ENCODE assay signal across 10 cellular contexts in the genomic region with DNA sequence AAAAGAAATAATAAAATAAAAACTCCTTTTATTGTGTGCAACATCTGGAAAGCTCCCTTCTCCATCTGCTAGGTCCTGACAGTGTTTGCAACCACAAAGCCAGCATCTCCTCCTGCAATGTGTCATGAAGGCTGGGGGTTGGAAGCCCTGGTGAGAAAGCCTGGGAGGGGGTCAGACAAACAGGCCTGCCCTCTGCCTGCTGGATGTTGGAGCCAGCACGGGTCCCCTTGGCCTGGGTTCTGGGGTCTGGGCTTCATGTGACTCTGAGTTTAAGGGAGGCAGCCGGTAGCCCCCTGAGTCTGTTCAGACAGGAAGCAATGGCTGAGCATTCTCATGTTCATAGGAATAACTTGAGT. TPM values are rescaled to one million over a fixed set of nuclear protein-coding genes. Genes with fewer than 3 reads are reported as not detected.
DNase-seq lines count a peak whose midpoint lies in the region; ATAC-seq and TF ChIP-seq lines count a peak whose summit lies in the region.
"Had no signal": no experiment of that assay in that cellular context is flagged by ENCODE, and none has a peak within 500 bp of the region (broad histone marks: within the 10 kb centered on the region; RNA-seq: fewer than 3 reads in every experiment).

No MANE protein-coding gene starts in this region.

- H3K9me3 ChIP-seq in mesenchymal stem cell (ENCODE audit: control insufficient read depth, low read length), result no peaks in the 10 kb centered on the region
- H3K9me3 ChIP-seq in Peyer's patch, result no peaks in the 10 kb centered on the region
- H3K9me3 ChIP-seq: testis had no signal

- H3K4me1 ChIP-seq in mesenchymal stem cell (ENCODE audit: control insufficient read depth, insufficient read depth, low read depth, low read length) (peaks cover 5% of the 10 kb centered on the region), Peyer's patch (peaks cover 0 to 6% (median 0%) of the 10 kb centered on the region in 4 donors)
- H3K4me1 ChIP-seq: testis had no signal

- TF ChIP-seq CTCF in GM12865 (IDR thresholded peaks at IDR 0.05; ENCODE audit: insufficient read depth, low read depth, low read length, missing control alignments) (no peak), astrocyte of the cerebellum (IDR thresholded peaks at IDR 0.05; ENCODE audit: low read depth, low read length, missing control alignments) (no peak), Peyer's patch (IDR thresholded peaks at IDR 0.05) (no peak)

- H2BK5ac ChIP-seq in mesenchymal stem cell (ENCODE audit: low read depth, low read length, poor library complexity, severe bottlenecking), result no peak overlapping the region

- no peak overlapping the region for H3K14ac ChIP-seq in mesenchymal stem cell (ENCODE audit: low read length in 2 of 2)

- no peak overlapping the region for H2BK15ac ChIP-seq in mesenchymal stem cell (ENCODE audit: low read depth, poor library complexity, severe bottlenecking)

- no peaks in the 10 kb centered on the region for H3K79me1 ChIP-seq in mesenchymal stem cell (replicated peaks; ENCODE audit: low read length, poor library complexity, severe bottlenecking)

- peak; percentile 68 for DNase-seq in AG08395 (ENCODE audit: low spot score)
- DNase-seq in GM12865 (ENCODE audit: low read depth), result peak; percentile 5
- no peak for DNase-seq in astrocyte of the cerebellum (ENCODE audit: low read depth)
- peak; percentile 32 for DNase-seq in mesenchymal stem cell
- no peak for DNase-seq in AG08396 (ENCODE audit: low spot score)
- DNase-seq in LoVo (ENCODE audit: low spot score), result no peak
- no peak for DNase-seq in Peyer's patch
- DNase-seq: effector memory CD8-positive, alpha-beta T cell; testis had no signal

- no peak overlapping the region for H2BK12ac ChIP-seq in mesenchymal stem cell (ENCODE audit: low read length in 2 of 2)

- 16% methylated on average over 2 of the region's 2 CpGs for WGBS in mesenchymal stem cell

- no peak overlapping the region for H2AFZ ChIP-seq in mesenchymal stem cell (ENCODE audit: low read depth, low read length)

- TF ChIP-seq POLR2A in Peyer's patch (IDR thresholded peaks at IDR 0.05), result no peak

- H2BK120ac ChIP-seq in mesenchymal stem cell (ENCODE audit: low read depth, low read length), result no peak overlapping the region

- in situ Hi-C loops in astrocyte of the cerebellum (cut with HindIII; ENCODE audit: low sequenced_read_pairs), result loop anchor here (10.0 kb wide), 1 partner anchor 70 kb away; no protein-coding TSS in a partner anchor

- H3K36me3 ChIP-seq in mesenchymal stem cell (ENCODE audit: control insufficient read depth in 1 of 2, insufficient read depth in 2 of 2, low read depth in 1 of 2, low read length in 2 of 2) (no peaks in the 10 kb centered on the region), Peyer's patch (no peaks in the 10 kb centered on the region)

- H3K23ac ChIP-seq in mesenchymal stem cell (ENCODE audit: low read length in 2 of 2), result no peak overlapping the region

- no peak for ATAC-seq in GM19324 (IDR thresholded peaks at IDR 0.05; ENCODE audit: low FRiP score, unreplicated experiment)
- ATAC-seq: effector memory CD8-positive, alpha-beta T cell had no signal

- no peak overlapping the region for H4K8ac ChIP-seq in mesenchymal stem cell (ENCODE audit: low read length)

- H3K27me3 ChIP-seq in mesenchymal stem cell (ENCODE audit: control insufficient read depth in 1 of 2, insufficient read depth in 1 of 2, low read length in 2 of 2) (no peaks in the 10 kb centered on the region), Peyer's patch (no peaks in the 10 kb centered on the region)
- H3K27me3 ChIP-seq: testis had no signal

- H2AK5ac ChIP-seq in mesenchymal stem cell (ENCODE audit: low read length, severe bottlenecking), result peak overlapping the region; percentile 18

- H3K4ac ChIP-seq in mesenchymal stem cell (ENCODE audit: low read depth in 1 of 2, low read length in 2 of 2), result no peak overlapping the region

- H3K4me2 ChIP-seq in mesenchymal stem cell (ENCODE audit: low read length, poor library complexity, severe bottlenecking), result no peak overlapping the region

- no peak overlapping the region for H4K91ac ChIP-seq in mesenchymal stem cell (ENCODE audit: low read length)

- H3K4me3 ChIP-seq in GM12865 (ENCODE audit: low read depth, low read length), result no peak overlapping the region
- H3K4me3 ChIP-seq in astrocyte of the cerebellum (ENCODE audit: low read depth, low read length), result peak overlapping the region; percentile 21
- peak overlapping the region in 1 of 2 experiments; percentile 67 for H3K4me3 ChIP-seq in mesenchymal stem cell (ENCODE audit: insufficient read depth in 1 of 2, low read depth in 1 of 2, low read length in 2 of 2)
- H3K4me3 ChIP-seq in Peyer's patch, result no peak overlapping the region
- H3K4me3 ChIP-seq: testis had no signal

- H3K9ac ChIP-seq in mesenchymal stem cell (ENCODE audit: low read length), result peak overlapping the region; percentile 67

- no peak overlapping the region for H3K27ac ChIP-seq in mesenchymal stem cell (ENCODE audit: low read length, poor library complexity, severe bottlenecking)
- no peak overlapping the region for H3K27ac ChIP-seq in Peyer's patch

- no peak overlapping the region for H3K18ac ChIP-seq in mesenchymal stem cell (ENCODE audit: low read depth in 1 of 2, low read length in 2 of 2)

RNA-seq across cellular contexts. Expression of gene AXIN2, which starts 33.1 kb away (rescaled TPM):
- 0.17 TPM for polyA plus RNA-seq in mesenchymal stem cell (2013, experiment 1 of 2)
- polyA plus RNA-seq in mesenchymal stem cell (2013, experiment 2 of 2), result 0.22 TPM
- total RNA-seq in Peyer's patch, result 10 to 100 TPM; 16.5 to 69.3 (median 29.4) TPM

Comparison
In these comparisons a context has a peak if more than half of its experiments do, and no peak if none do; other contexts are left out.
1. DNase-seq: peak in AG08395 (single experiment), GM12865 (single experiment) and mesenchymal stem cell (single experiment); none in astrocyte of the cerebellum (single experiment), AG08396 (single experiment), LoVo (single experiment) and Peyer's patch (0 of 3).